ENCODE assay signal across 20 cellular contexts in genomic region chr7:133676805-133677370, GRCh38.
DNase-seq lines count a peak whose midpoint lies in the region; ATAC-seq and TF ChIP-seq lines count a peak whose summit lies in the region.
"Had no signal": no experiment of that assay in that cellular context is flagged by ENCODE, and none has a peak within 500 bp of the region (broad histone marks: within the 10 kb centered on the region; RNA-seq: fewer than 3 reads in every experiment).

No MANE protein-coding gene starts in this region.

- peaks cover 20% of the 10 kb centered on the region for H3K4me1 ChIP-seq in HEK293 (ENCODE audit: control insufficient read depth, insufficient read depth, low read length)
- H3K4me1 ChIP-seq in adrenal gland (replicated peaks in 1 of 2) = peaks cover 0 to 7% of the 10 kb centered on the region in 2 donors
- H3K4me1 ChIP-seq: Caco-2, spleen, stomach had no signal

- no peak for TF ChIP-seq POLR2A in adrenal gland (IDR thresholded peaks at IDR 0.05)

- TF ChIP-seq CTCF in HEK293 (tag by site-specific recombination; IDR thresholded peaks at IDR 0.05) (no peak), adrenal gland (IDR thresholded peaks at IDR 0.05) (no peak)

- ATAC-seq in GM18517 (IDR thresholded peaks at IDR 0.05; ENCODE audit: unreplicated experiment) = no peak
- ATAC-seq: esophagus mucosa had no signal

- CTCF ChIA-PET in HEK293 (lab: Yijun Ruan, JAX) = interaction anchor here (0.6 to 1.2 kb wide), 2 partner anchors 27 to 114 kb away, joined by 3 to 5 read pairs; no protein-coding TSS in a partner anchor

- no peak overlapping the region for H3K27ac ChIP-seq in HEK293 (ENCODE audit: extremely low read depth, low read depth, low read length)
- no peak overlapping the region for H3K27ac ChIP-seq in epithelial cell of prostate
- H3K27ac ChIP-seq in adrenal gland = no peak overlapping the region
- H3K27ac ChIP-seq: spleen, stomach, WERI-Rb-1 had no signal

- intact Hi-C loops in adrenal gland (cut with DNase I) = no loop called here

- H3K4me3 ChIP-seq in HEK293 (ENCODE audit: low read depth, low read length) = no peak overlapping the region
- no peak overlapping the region for H3K4me3 ChIP-seq in adrenal gland
- H3K4me3 ChIP-seq: spleen, stomach had no signal

- H3K36me3 ChIP-seq in HEK293 (ENCODE audit: control insufficient read depth in 2 of 2, insufficient read depth in 1 of 2, low read length in 2 of 2) (no peaks in the 10 kb centered on the region), adrenal gland (replicated peaks in 1 of 2) (no peaks in the 10 kb centered on the region)
- H3K36me3 ChIP-seq: stomach, WERI-Rb-1 had no signal

- 44 to 54% (median 47%) methylated on average over 2 of the region's 2 CpGs for WGBS in adrenal gland, 4 donors

- POLR2A ChIA-PET in HEK293 (lab: Yijun Ruan, JAX) = interaction anchor here (0.7 kb wide), 1 partner anchor 455 kb away, joined by 3 read pairs; no protein-coding TSS in a partner anchor

- no peaks in the 10 kb centered on the region for H3K9me3 ChIP-seq in HEK293 (ENCODE audit: control insufficient read depth, insufficient read depth, low read depth, low read length)
- no peaks in the 10 kb centered on the region for H3K9me3 ChIP-seq in adrenal gland (replicated peaks in 1 of 3)
- H3K9me3 ChIP-seq: Caco-2, spleen, stomach had no signal

- DNase-seq in RPMI7951 (ENCODE audit: low read depth) (peak; percentile 31), epithelial cell of prostate (ENCODE audit: low read depth, low spot score) (peak; percentile 22), non-pigmented ciliary epithelial cell (ENCODE audit: low read depth) (peak; percentile 55), adrenal gland (no peak)
- no peak for DNase-seq in activated CD4-positive, alpha-beta T cell treated with anti-CD3 and anti-CD28 coated beads for 4 hours
- DNase-seq: activated CD8-positive, alpha-beta memory T cell treated with anti-CD3 and anti-CD28 coated beads, Interleukin-2, amount 50 U/mL, for 48 hours; activated gamma-delta T cell; Caco-2; caudate nucleus; H9; NCI-H1436 treated with DMSO at 0.1 percent for 48 hours; NCI-H2171; NCI-H526; spleen; stomach; trophoblast cell; WERI-Rb-1 had no signal

- no peaks in the 10 kb centered on the region for H3K27me3 ChIP-seq in adrenal gland
- H3K27me3 ChIP-seq: spleen, stomach had no signal

TF ChIP-seq in HEK293, 187 proteins besides CTCF, POLR2A, EP300 and RAD21:
- TF ChIP-seq ZNF585B (tag by site-specific recombination; IDR thresholded peaks at IDR 0.05) = no peak
- peak; percentile 73 for TF ChIP-seq ZSCAN4 (tag by site-specific recombination; IDR thresholded peaks at IDR 0.05)
- no peak for TF ChIP-seq ZNF626 (tag by site-specific recombination; IDR thresholded peaks at IDR 0.05)
- no peak for TF ChIP-seq ZBTB17 (tag by site-specific recombination; IDR thresholded peaks at IDR 0.05)

Comparison
In these comparisons a context has a peak if more than half of its experiments do, and no peak if none do; other contexts are left out.
1. DNase-seq: peak in RPMI7951 (single experiment), epithelial cell of prostate (single experiment) and non-pigmented ciliary epithelial cell (single experiment); none in adrenal gland (0 of 7) and activated CD4-positive, alpha-beta T cell treated with anti-CD3 and anti-CD28 coated beads for 4 hours (0 of 2).